ENCODE assay signal across 1 cellular context in the genomic region with DNA sequence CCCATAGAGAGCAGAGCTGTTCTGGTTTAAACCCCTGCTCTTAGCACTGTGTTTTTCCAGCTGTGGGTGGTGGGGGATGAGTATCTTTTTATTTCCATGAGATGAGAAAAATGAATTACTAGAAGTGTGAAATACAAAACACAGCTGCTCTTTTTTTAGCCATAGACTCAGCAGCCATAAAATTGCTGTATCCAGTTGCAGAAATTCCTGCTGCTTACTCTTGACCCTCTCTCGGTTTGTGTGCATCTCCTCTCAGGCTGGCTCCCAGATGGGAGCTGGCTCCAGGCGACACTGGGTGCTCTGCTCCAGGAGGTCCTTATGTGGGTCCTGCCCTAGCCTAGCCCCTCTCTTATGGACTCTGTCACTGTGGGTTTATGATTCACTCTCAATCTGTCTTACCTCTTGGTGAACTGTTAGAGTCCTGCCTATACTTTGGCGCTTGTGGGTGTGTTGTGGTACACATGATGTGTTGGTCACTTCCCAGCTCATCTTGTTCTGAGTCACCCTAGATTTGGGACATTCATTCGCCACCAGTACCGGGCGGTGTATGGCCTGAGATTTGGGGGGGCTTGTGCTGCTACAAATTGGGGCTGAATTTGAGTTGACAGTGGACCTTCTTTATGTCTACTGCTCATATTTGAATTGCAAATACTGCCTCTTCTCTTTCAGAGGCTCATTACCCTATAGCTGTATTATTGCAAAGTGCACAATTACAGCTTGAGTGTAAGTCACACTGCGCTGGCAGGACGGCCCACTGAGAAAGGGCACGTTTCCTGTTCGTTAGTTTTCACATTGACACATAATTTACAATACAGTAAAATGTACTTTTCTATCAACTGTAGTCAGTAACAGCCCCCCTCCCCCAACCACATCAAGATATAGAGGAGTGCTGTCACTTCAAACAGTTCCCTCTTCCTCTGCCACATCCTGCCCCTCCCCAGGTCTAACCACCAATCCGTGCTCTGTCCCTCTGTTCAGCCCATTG.
TF ChIP-seq lines count a peak whose summit lies in the region.

No MANE protein-coding gene starts in this region.

TF ChIP-seq in IMR-90, 13 proteins besides CTCF, POLR2A, EP300 and RAD21 (continued from another document):
- TF ChIP-seq USF2 (IDR thresholded peaks at IDR 0.05; ENCODE audit: low read depth, low read length): no peak
- no peak for TF ChIP-seq MAZ (IDR thresholded peaks at IDR 0.05; ENCODE audit: borderline replicate concordance, low read depth, low read length)
- TF ChIP-seq NFE2L2 (IDR thresholded peaks at IDR 0.05; ENCODE audit: low read depth, low read length): no peak
